ENCODE assay signal across 1 cellular context in the genomic region with DNA sequence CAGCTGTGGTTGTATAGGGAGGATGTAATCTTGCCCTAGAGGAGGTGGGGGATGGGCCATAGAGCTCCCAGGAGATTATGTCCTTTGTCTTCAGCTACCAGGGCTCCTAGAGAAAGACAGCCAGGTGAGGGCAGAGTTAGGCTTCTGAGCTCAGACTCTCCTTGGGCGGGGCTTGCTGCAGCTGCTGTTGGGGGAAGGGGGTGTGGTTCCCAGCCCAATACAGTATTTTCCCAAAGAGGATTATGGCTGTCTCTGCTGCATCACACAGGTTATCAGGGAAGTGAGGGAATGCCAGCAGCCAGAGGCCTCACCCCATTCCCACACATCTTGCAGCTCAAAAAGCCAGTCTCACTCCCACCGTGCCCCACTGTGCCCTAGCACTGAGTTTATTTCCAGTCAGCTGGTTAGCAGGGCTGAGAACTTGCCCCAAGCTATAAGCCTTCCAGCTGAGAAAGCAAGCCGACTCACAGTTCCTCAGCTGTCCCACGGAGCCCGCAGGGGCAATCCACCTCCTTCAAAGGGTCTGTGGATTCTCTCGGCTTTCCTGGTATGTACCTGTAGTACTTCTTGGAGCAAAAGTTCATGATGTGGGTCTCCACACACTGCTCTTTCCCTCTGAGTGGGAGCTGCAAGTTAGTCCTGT.
TF ChIP-seq lines count a peak whose summit lies in the region.

No MANE protein-coding gene starts in this region.

TF ChIP-seq in Ishikawa, 13 proteins besides CTCF, POLR2A, EP300 and RAD21 (continued from another document):
- TF ChIP-seq REST (IDR thresholded peaks at IDR 0.05; ENCODE audit: low read depth), result no peak
- TF ChIP-seq CEBPB (IDR thresholded peaks at IDR 0.05), result no peak
- TF ChIP-seq ZBTB7A (IDR thresholded peaks at IDR 0.05; ENCODE audit: low read depth), result no peak
- no peak for TF ChIP-seq TEAD4 (IDR thresholded peaks at IDR 0.05)
